Comparison of ENCODE assay signal across 8 cellular contexts in genomic region chr17:3722716-3723115, GRCh38. TPM values are rescaled to one million over a fixed set of nuclear protein-coding genes. Genes with fewer than 3 reads are reported as not detected.
DNase-seq lines count a peak whose midpoint lies in the region; ATAC-seq and TF ChIP-seq lines count a peak whose summit lies in the region.

No MANE protein-coding gene starts in this region.

- peak overlapping the region; percentile 91 for H3K9ac ChIP-seq in PC-3 (ENCODE audit: low read length)

- ATAC-seq in PC-3 = no peak
- no peak for ATAC-seq in HG03135 (IDR thresholded peaks at IDR 0.05; ENCODE audit: unreplicated experiment)
- ATAC-seq in GM18505 (IDR thresholded peaks at IDR 0.05; ENCODE audit: unreplicated experiment) = no peak

- POLR2A ChIA-PET in PC-3 (lab: Charles Lee; ENCODE audit: unreplicated experiment) = no interaction called here

- no peak for TF ChIP-seq POLR2A in GM18505 (IDR thresholded peaks at IDR 0.05; ENCODE audit: borderline replicate concordance, extremely low read depth, insufficient read depth, insufficient read length)

- H3K4me3 ChIP-seq in PC-3 (ENCODE audit: low read length) (peak overlapping the region; percentile 93), epithelial cell of esophagus (ENCODE audit: low read length) (peak overlapping the region; percentile 95)

- peaks cover 51% of the 10 kb centered on the region for H3K79me2 ChIP-seq in PC-3 (ENCODE audit: low read length)

- no peaks in the 10 kb centered on the region for H3K9me3 ChIP-seq in PC-3 (ENCODE audit: low read length)

- CTCF ChIA-PET in PC-3 (lab: Charles Lee) = interaction anchor here (0.5 kb wide), 1 partner anchor 123 kb away, joined by 6 read pairs; the partner anchor contains the start of gene NCBP3

- no peaks in the 10 kb centered on the region for H3K9me2 ChIP-seq in PC-3 (replicated peaks; ENCODE audit: low read length)

- no peaks in the 10 kb centered on the region for H3F3A ChIP-seq in PC-3 (ENCODE audit: low read length, unreplicated experiment)

- no TSS peak for BruUV-seq in PC-3 (replicated peaks; lab: Mats Ljungman, UMichigan)

- H3K27me3 Mint-ChIP-seq in osteocyte (ENCODE audit: unreplicated experiment) = no peaks in the 10 kb centered on the region

- intact Hi-C loops in PC-3 (cut with micrococcal nuclease) = no loop called here

- H3K27ac Mint-ChIP-seq in osteocyte (ENCODE audit: unreplicated experiment) = peak overlapping the region; percentile 93

- in situ Hi-C loops in Caki2 (cut with HindIII; ENCODE audit: low pct_unique_long_range_greater_than_20kb, low sequenced_read_pairs) = no loop called here

- peaks cover 21% of the 10 kb centered on the region for H3K4me1 Mint-ChIP-seq in osteocyte (ENCODE audit: unreplicated experiment)

- no peak for TF ChIP-seq CTCF in PC-3 (conservative IDR thresholded peaks at IDR 0.05; ENCODE audit: low read depth, low read length)
- no peak for TF ChIP-seq CTCF in epithelial cell of esophagus (IDR thresholded peaks at IDR 0.05; ENCODE audit: insufficient read depth, low read depth, low read length, missing control alignments)
- no peak for TF ChIP-seq CTCF in osteocyte (IDR thresholded peaks at IDR 0.05)

- peak overlapping the region; percentile 99 for H3K4me2 ChIP-seq in PC-3 (ENCODE audit: low read length)

- no peaks in the 10 kb centered on the region for H3K27me3 ChIP-seq in PC-3 (ENCODE audit: low read length)

- DNase-seq in Caki2 (ENCODE audit: low read depth) (peak; percentile 12), PC-3 (no peak), epithelial cell of esophagus (ENCODE audit: low read depth) (no peak), osteocyte (ENCODE audit: extremely low spot score, unreplicated experiment) (no peak), NCI-H774 (lab: John Stamatoyannopoulos, UW) (no peak)
- no peak for DNase-seq in stimulated activated CD4-positive, alpha-beta T cell treated with anti-CD3 and anti-CD28 coated beads, Interleukin-2, amount 100 ng/mL, for 24 hours

- no peak overlapping the region for H3K27ac ChIP-seq in PC-3 (ENCODE audit: low read length)

- peaks cover 26% of the 10 kb centered on the region for H3K4me1 ChIP-seq in PC-3 (ENCODE audit: insufficient read depth, low read length)

- peak overlapping the region; percentile 90 for H3K4me3 Mint-ChIP-seq in osteocyte (ENCODE audit: unreplicated experiment)

- no peaks in the 10 kb centered on the region for H3K9me3 Mint-ChIP-seq in osteocyte (ENCODE audit: unreplicated experiment)

- H4K20me1 ChIP-seq in PC-3 (ENCODE audit: low read length) = peaks cover 10% of the 10 kb centered on the region; the same call in 1 of the 2 replicates

- H3K36me3 Mint-ChIP-seq in osteocyte (ENCODE audit: unreplicated experiment) = no peaks in the 10 kb centered on the region

- peaks cover 8% of the 10 kb centered on the region; the same call in 1 of the 2 replicates for H3K36me3 ChIP-seq in PC-3 (ENCODE audit: low read depth, low read length)

- peak overlapping the region; percentile 86 for H2AFZ ChIP-seq in PC-3 (ENCODE audit: low read length)

RNA-seq across cellular contexts. Expression of gene HASPIN, which starts 1.0 kb away (rescaled TPM):
- total RNA-seq in Caki2 (2014; rRNA removed; shearing (Covaris generic); ENCODE audit: low replicate concordance) = 9.4 and 9.9 TPM in 2 replicates
- total RNA-seq in PC-3 (2014; rRNA removed) (10.6 and 12.7 TPM in 2 replicates), osteocyte (1.9 and 2.6 TPM in 2 replicates)

RNA-seq across cellular contexts. Expression of gene P2RX5, which starts 26.8 kb away (rescaled TPM):
- total RNA-seq in Caki2 (2014; rRNA removed; shearing (Covaris generic); ENCODE audit: low replicate concordance) = not detected in 2 replicates
- total RNA-seq in PC-3 (2014; rRNA removed) = 13.0 and 19.3 TPM in 2 replicates
- total RNA-seq in osteocyte = 0.34 and 0.43 TPM in 2 replicates

RNA-seq across cellular contexts. Expression of gene EMC6, which starts 54.1 kb away (rescaled TPM):
- 19.1 and 34.7 TPM in 2 replicates for total RNA-seq in Caki2 (2014; rRNA removed; shearing (Covaris generic); ENCODE audit: low replicate concordance)
- total RNA-seq in PC-3 (2014; rRNA removed) (56.5 and 60.4 TPM in 2 replicates), osteocyte (37.0 and 43.8 TPM in 2 replicates)

RNA-seq across cellular contexts. Expression of gene TAX1BP3, which starts 54.3 kb away (rescaled TPM):
- 136 and 157 TPM in 2 replicates for total RNA-seq in Caki2 (2014; rRNA removed; shearing (Covaris generic); ENCODE audit: low replicate concordance)
- total RNA-seq in PC-3 (2014; rRNA removed) (87.7 and 100 TPM in 2 replicates), osteocyte (149 TPM in 2 replicates)
